In genomic region chr7:100878685-100879084, GRCh38 we compare ENCODE assay signal across 17 cellular contexts. TPM values are rescaled to one million over a fixed set of nuclear protein-coding genes. Genes with fewer than 3 reads are reported as not detected.
DNase-seq lines count a peak whose midpoint lies in the region; ATAC-seq, FAIRE-seq and TF ChIP-seq lines count a peak whose summit lies in the region.
"Had no signal": no experiment of that assay in that cellular context is flagged by ENCODE, and none has a peak within 500 bp of the region (broad histone marks: within the 10 kb centered on the region; RNA-seq: fewer than 3 reads in every experiment).

No MANE protein-coding gene starts in this region.

- peaks cover 1% of the 10 kb centered on the region for H3K9me3 Mint-ChIP-seq in memory B cell
- H3K9me3 Mint-ChIP-seq: dendritic cell treated with granulocyte-macrophage colony-stimulating factor and Interleukin-4, amounts not matched to agents 40 ng/mL and 50 ng/mL, for 4 days had no signal

- H3K27ac Mint-ChIP-seq in memory B cell, result no peak overlapping the region
- H3K27ac Mint-ChIP-seq: dendritic cell treated with granulocyte-macrophage colony-stimulating factor and Interleukin-4, amounts not matched to agents 40 ng/mL and 50 ng/mL, for 4 days; GM23338 had no signal

- no peak for TF ChIP-seq CTCF in 22Rv1 (IDR thresholded peaks at IDR 0.05)
- TF ChIP-seq CTCF in VCaP (conservative IDR thresholded peaks at IDR 0.05), result no peak
- TF ChIP-seq CTCF in breast epithelium (IDR thresholded peaks at IDR 0.05), result no peak

- no peaks in the 10 kb centered on the region for H3K27me3 Mint-ChIP-seq in memory B cell
- H3K27me3 Mint-ChIP-seq: dendritic cell treated with granulocyte-macrophage colony-stimulating factor and Interleukin-4, amounts not matched to agents 40 ng/mL and 50 ng/mL, for 4 days had no signal

- FAIRE-seq in GM12892 (lab: Jason Lieb, UNC), result no peak
- FAIRE-seq: HepG2 had no signal

- ATAC-seq in memory B cell (ENCODE audit: low read depth), result no peak
- ATAC-seq: GM23338, HepG2 had no signal

- H3K4me2 ChIP-seq in BLaER1, result peak overlapping the region; percentile 87
- H3K4me2 ChIP-seq: GM23338 had no signal

- H3K27ac ChIP-seq in 22Rv1 (peak overlapping the region; percentile 27; the same call in 1 of the 2 replicates), BLaER1 (no peak overlapping the region), VCaP (peak overlapping the region; percentile 7; the same call in 1 of the 2 replicates), breast epithelium (no peak overlapping the region)
- H3K27ac ChIP-seq: parathyroid adenoma had no signal

- POLR2A ChIA-PET in HEK293T (lab: Yijun Ruan, JAX), result interaction anchor here (6.2 kb wide), 1 partner anchor 8 kb away, joined by 158 read pairs; the partner anchor contains the start of gene UFSP1

- H3K4me1 Mint-ChIP-seq in memory B cell, result peaks cover 31% of the 10 kb centered on the region

- H3K9ac ChIP-seq in BLaER1, result peak overlapping the region; percentile 60
- H3K9ac ChIP-seq: parathyroid adenoma had no signal

- H3K36me3 ChIP-seq in BLaER1, result peaks cover 87% of the 10 kb centered on the region
- peaks cover 4% of the 10 kb centered on the region for H3K36me3 ChIP-seq in breast epithelium

- peaks cover 79% of the 10 kb centered on the region for H3K4me1 ChIP-seq in BLaER1
- H3K4me1 ChIP-seq in breast epithelium, result peaks cover 9 to 10% of the 10 kb centered on the region in 2 donors

- peaks cover 85% of the 10 kb centered on the region for H4K20me1 ChIP-seq in BLaER1

- H3K27me3 ChIP-seq in BLaER1 (no peaks in the 10 kb centered on the region), breast epithelium (no peaks in the 10 kb centered on the region)

- peaks cover 33% of the 10 kb centered on the region for H3K36me3 Mint-ChIP-seq in memory B cell

- H3K9me3 ChIP-seq in BLaER1 (no peaks in the 10 kb centered on the region), breast epithelium (no peaks in the 10 kb centered on the region)

- TF ChIP-seq POLR2A in GM12892 (IDR thresholded peaks at IDR 0.05; ENCODE audit: low read depth, low read length) (no peak), breast epithelium (IDR thresholded peaks at IDR 0.05) (no peak)

- DNase-seq in memory B cell (ENCODE audit: low spot score in 2 of 2) (no peak), HEK293T (ENCODE audit: extremely low spot score) (no peak), GM12892 (ENCODE audit: insufficient read length) (no peak), breast epithelium (ENCODE audit: low spot score in 2 of 2) (no peak)
- DNase-seq: aorta, EL, NCI-H1048, NCI-H2171, SHP77 had no signal

- intact Hi-C loops in breast epithelium (cut with DNase I; ENCODE audit: low total_unique reads), result no loop called here

- H3K4me3 Mint-ChIP-seq in memory B cell, result peak overlapping the region; percentile 6
- H3K4me3 Mint-ChIP-seq: CD14-positive monocyte; dendritic cell treated with granulocyte-macrophage colony-stimulating factor and Interleukin-4, amounts not matched to agents 40 ng/mL and 50 ng/mL, for 4 days; GM23338 had no signal

- H3K4me3 ChIP-seq in BLaER1, result no peak overlapping the region
- H3K4me3 ChIP-seq in breast epithelium, result no peak overlapping the region
- H3K4me3 ChIP-seq: GM23338 had no signal

- CTCF ChIA-PET in HEK293T (lab: Yijun Ruan, JAX), result no interaction called here

TF ChIP-seq in HEK293T, 16 proteins besides CTCF, POLR2A, EP300 and RAD21:
- TF ChIP-seq FOXK2 (IDR thresholded peaks at IDR 0.05) (no peak), L3MBTL2 (conservative IDR thresholded peaks at IDR 0.05) (no peak), NFRKB (IDR thresholded peaks at IDR 0.05) (no peak), BHLHE40 (IDR thresholded peaks at IDR 0.05; ENCODE audit: borderline replicate concordance) (no peak), HDGF (IDR thresholded peaks at IDR 0.05; ENCODE audit: borderline replicate concordance) (no peak), ARNT (IDR thresholded peaks at IDR 0.05) (no peak), ZNF384 (IDR thresholded peaks at IDR 0.05) (no peak), SP1 (IDR thresholded peaks at IDR 0.05) (no peak), FOXA1 (IDR thresholded peaks at IDR 0.05) (no peak), TARDBP (IDR thresholded peaks at IDR 0.05) (no peak), SUZ12 (IDR thresholded peaks at IDR 0.05) (no peak)
- TF ChIP-seq, protein P1, sequence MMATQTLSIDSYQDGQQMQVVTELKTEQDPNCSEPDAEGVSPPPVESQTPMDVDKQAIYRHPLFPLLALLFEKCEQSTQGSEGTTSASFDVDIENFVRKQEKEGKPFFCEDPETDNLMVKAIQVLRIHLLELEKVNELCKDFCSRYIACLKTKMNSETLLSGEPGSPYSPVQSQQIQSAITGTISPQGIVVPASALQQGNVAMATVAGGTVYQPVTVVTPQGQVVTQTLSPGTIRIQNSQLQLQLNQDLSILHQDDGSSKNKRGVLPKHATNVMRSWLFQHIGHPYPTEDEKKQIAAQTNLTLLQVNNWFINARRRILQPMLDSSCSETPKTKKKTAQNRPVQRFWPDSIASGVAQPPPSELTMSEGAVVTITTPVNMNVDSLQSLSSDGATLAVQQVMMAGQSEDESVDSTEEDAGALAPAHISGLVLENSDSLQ (IDR thresholded peaks at IDR 0.05), result no peak

RNA-seq across cellular contexts. Expression of gene SRRT, which starts 3.8 kb away (rescaled TPM):
- 88.0 TPM for polyA plus RNA-seq in GM12892 (2012; ENCODE audit: missing spikeins)
- 100 to 1,000 TPM in 2 of 3 donors, 10 to 100 TPM in 1; 45.8 to 111 (median 104) TPM for total RNA-seq in breast epithelium

RNA-seq across cellular contexts. Expression of gene UFSP1, which starts 10.8 kb away (rescaled TPM):
- 0.74 TPM for polyA plus RNA-seq in GM12892 (2012; ENCODE audit: missing spikeins)
- total RNA-seq in breast epithelium, result 1 to 10 TPM; 2.9 to 4.2 (median 3.7) TPM

RNA-seq across cellular contexts. Expression of gene TRIP6, which starts 11.5 kb away (rescaled TPM):
- polyA plus RNA-seq in GM12892 (2012; ENCODE audit: missing spikeins), result 20.9 TPM
- 10 to 100 TPM; 45.3 to 62.8 (median 49.8) TPM for total RNA-seq in breast epithelium

RNA-seq across cellular contexts. Expression of gene ACHE, which starts 17.0 kb away (rescaled TPM):
- 0.95 TPM for polyA plus RNA-seq in GM12892 (2012; ENCODE audit: missing spikeins)
- 1 to 10 TPM in 2 of 3 donors, under 1 TPM in 1; 0.64 to 4.3 (median 3.2) TPM for total RNA-seq in breast epithelium
- polyA plus RNA-seq: CD14-positive monocyte had no signal

RNA-seq across cellular contexts. Expression of gene SLC12A9, which starts 26.2 kb away (rescaled TPM):
- polyA plus RNA-seq in GM12892 (2012; ENCODE audit: missing spikeins), result 8.4 TPM
- total RNA-seq in breast epithelium, result 10 to 100 TPM; 13.3 to 18.0 (median 16.7) TPM

Comparison
In these comparisons a context has a peak if more than half of its experiments do, and no peak if none do; other contexts are left out.
1. H3K27ac ChIP-seq: peak in 22Rv1 (single experiment) and VCaP (single experiment); none in BLaER1 (single experiment) and breast epithelium (0 of 2).